In the genomic region with DNA sequence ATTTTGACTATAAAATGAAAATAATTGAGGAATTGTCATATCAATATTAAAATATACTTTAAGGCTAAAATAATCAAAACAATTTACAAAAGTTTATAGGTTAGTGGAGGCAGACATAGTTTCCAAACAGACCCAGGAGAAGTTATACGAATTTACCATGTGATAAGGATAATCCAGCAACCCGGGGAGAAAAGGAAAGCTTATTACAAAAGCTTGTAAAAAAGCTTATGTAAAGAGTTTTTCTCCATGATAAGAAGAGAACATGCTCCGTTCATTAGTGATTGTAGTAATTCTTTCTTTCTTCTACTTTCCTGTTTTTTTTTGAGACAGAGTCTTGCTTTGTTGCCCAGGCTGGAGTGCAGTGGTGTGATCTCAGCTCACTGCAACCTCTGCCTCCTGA, we compare ENCODE assay signal across 29 cellular contexts.
"Had no signal": no experiment of that assay in that cellular context is flagged by ENCODE, and none has a peak within 500 bp of the region (broad histone marks: within the 10 kb centered on the region; RNA-seq: fewer than 3 reads in every experiment).

No MANE protein-coding gene starts in this region.

- H3K4me3 ChIP-seq: left lung, lower lobe of right lung, neural progenitor cell, ovary, skin epidermis, tibial nerve, uterus had no signal

- H3K9me3 Mint-ChIP-seq: immature natural killer cell; naive B cell; natural killer cell; nephron progenitor cell; neural progenitor cell; stimulated activated naive CD8-positive, alpha-beta T cell treated with anti-CD3 and anti-CD28 coated beads, Interleukin-15, amount 100 ng/mL, for 72 hours; type B pancreatic cell had no signal

- DNase-seq: hypothalamus; immature natural killer cell; kidney; left colon; left lung; lower lobe of right lung; mammary epithelial cell; mesenchymal stem cell; naive B cell; natural killer cell; nephron progenitor cell; occipital lobe; ovary; right cardiac atrium; stimulated activated CD4-positive, alpha-beta T cell treated with anti-CD3 and anti-CD28 coated beads, Interleukin-12 subunit alpha, Interleukin-12 subunit beta, amount 100 ng/mL, for 4 hours; stimulated activated CD4-positive, alpha-beta T cell treated with anti-CD3 and anti-CD28 coated beads, Interleukin-15, amount 100 ng/mL, for 24 hours; stimulated activated CD4-positive, alpha-beta T cell treated with anti-CD3 and anti-CD28 coated beads, Interleukin-2, amount 100 ng/mL, for 24 hours; stimulated activated CD4-positive, alpha-beta T cell treated with anti-CD3 and anti-CD28 coated beads, Interleukin-4, amount 100 ng/mL, for 1 hour; stimulated activated naive CD4-positive, alpha-beta T cell treated with Interleukin-2 at 50 U/mL for 16 hours; stimulated activated naive CD8-positive, alpha-beta T cell treated with anti-CD3 and anti-CD28 coated beads, Interleukin-15, amount 100 ng/mL, for 72 hours; substantia nigra; uterus had no signal

- H3K27me3 Mint-ChIP-seq: naive B cell; progenitor cell of endocrine pancreas; stimulated activated naive CD8-positive, alpha-beta T cell treated with anti-CD3 and anti-CD28 coated beads, Interleukin-15, amount 100 ng/mL, for 72 hours; type B pancreatic cell had no signal

- ATAC-seq: left colon; left lung; lower lobe of right lung; natural killer cell; right cardiac atrium; sciatic nerve; stimulated activated naive CD8-positive, alpha-beta T cell treated with anti-CD3 and anti-CD28 coated beads, Interleukin-15, amount 100 ng/mL, for 72 hours had no signal

- H3K9me3 ChIP-seq: left lung, lower lobe of right lung, neutrophil, ovary, tibial nerve, uterus had no signal

- H3K4me3 Mint-ChIP-seq: immature natural killer cell; naive B cell; natural killer cell; nephron progenitor cell; neural progenitor cell; stimulated activated naive CD8-positive, alpha-beta T cell treated with anti-CD3 and anti-CD28 coated beads, Interleukin-15, amount 100 ng/mL, for 72 hours; type B pancreatic cell had no signal

- H3K4me1 Mint-ChIP-seq: nephron progenitor cell; stimulated activated naive CD8-positive, alpha-beta T cell treated with anti-CD3 and anti-CD28 coated beads, Interleukin-15, amount 100 ng/mL, for 72 hours had no signal

- H3K27ac Mint-ChIP-seq: immature natural killer cell; naive B cell; nephron progenitor cell; neural progenitor cell; progenitor cell of endocrine pancreas; stimulated activated naive CD8-positive, alpha-beta T cell treated with anti-CD3 and anti-CD28 coated beads, Interleukin-15, amount 100 ng/mL, for 72 hours; type B pancreatic cell had no signal

- H3K36me3 Mint-ChIP-seq: natural killer cell had no signal

- H3K9ac ChIP-seq: neural progenitor cell had no signal

- H3K27ac ChIP-seq: left lung, lower lobe of right lung, neural progenitor cell, neutrophil, ovary, skin epidermis, tibial nerve, uterus had no signal

- H3K4me1 ChIP-seq: left lung, tibial nerve, uterus had no signal

- H3K36me3 ChIP-seq: neutrophil, ovary, uterus had no signal

- H3K27me3 ChIP-seq: left lung, neural progenitor cell, neutrophil, ovary, tibial nerve, uterus had no signal
